ENCODE assay signal across 9 cellular contexts in the genomic region with DNA sequence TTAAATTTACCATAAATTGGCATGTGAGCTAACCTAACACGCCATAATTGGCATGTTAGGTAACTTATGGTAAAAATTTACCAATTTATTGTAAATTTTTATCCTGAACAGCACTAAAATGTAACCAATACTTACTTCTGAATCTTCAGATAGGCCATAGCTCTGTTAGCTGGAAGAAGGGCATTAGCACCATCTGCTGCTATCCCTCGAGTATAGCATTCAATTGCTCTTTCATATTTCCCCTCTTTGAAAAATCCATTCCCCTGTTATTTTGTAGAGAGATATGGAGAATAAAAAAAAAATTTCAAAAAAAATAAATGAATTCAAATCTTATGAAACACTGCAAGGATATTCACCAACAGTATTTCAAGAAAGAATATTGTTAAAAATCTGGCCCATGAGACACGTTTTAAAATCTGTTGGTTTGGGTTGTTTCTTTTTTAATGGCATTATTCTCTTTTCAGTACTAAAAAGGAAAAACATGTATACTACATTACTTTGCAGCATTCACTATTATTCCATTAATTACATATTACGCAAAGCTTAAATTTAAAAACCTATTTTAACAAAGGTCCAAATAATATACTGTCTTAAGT. TPM values are rescaled to one million over a fixed set of nuclear protein-coding genes. Genes with fewer than 3 reads are reported as not detected.
DNase-seq lines count a peak whose midpoint lies in the region; ATAC-seq and TF ChIP-seq lines count a peak whose summit lies in the region.
"Had no signal": no experiment of that assay in that cellular context is flagged by ENCODE, and none has a peak within 500 bp of the region (broad histone marks: within the 10 kb centered on the region; RNA-seq: fewer than 3 reads in every experiment).

No MANE protein-coding gene starts in this region.

- CTCF ChIA-PET in CD4-positive, alpha-beta T cell (lab: Charles Lee): interaction anchor here (0.6 to 1.6 kb wide), 6 partner anchors 9 to 654 kb away, joined by 3 to 7 read pairs (median 3); no protein-coding TSS in a partner anchor

- H3K36me3 ChIP-seq in body of pancreas (replicated peaks in 1 of 2; ENCODE audit: insufficient read depth in 1 of 2, low read depth in 2 of 2): peaks cover 0 to 7% of the 10 kb centered on the region in 2 donors

- TF ChIP-seq POLR2A in body of pancreas (IDR thresholded peaks at IDR 0.05): no peak

- H3K9me3 ChIP-seq in CD4-positive, alpha-beta T cell (ENCODE audit: control insufficient read depth, low read length): no peaks in the 10 kb centered on the region
- H3K9me3 ChIP-seq in body of pancreas: no peaks in the 10 kb centered on the region

- no peaks in the 10 kb centered on the region for H3K27me3 ChIP-seq in CD4-positive, alpha-beta T cell (ENCODE audit: control insufficient read depth, insufficient read depth, low read length)
- H3K27me3 ChIP-seq in body of pancreas: no peaks in the 10 kb centered on the region

- POLR2A ChIA-PET in CD4-positive, alpha-beta T cell (lab: Charles Lee): interaction anchor here (1.1 to 1.6 kb wide), 3 partner anchors 20 to 654 kb away, joined by 3 to 10 read pairs (median 4); no protein-coding TSS in a partner anchor

- no peak overlapping the region for H3K27ac Mint-ChIP-seq in CD4-positive, alpha-beta T cell
- H3K27ac Mint-ChIP-seq: memory B cell had no signal

- H3K4me1 ChIP-seq in body of pancreas: no peaks in the 10 kb centered on the region

- no peak overlapping the region for H3K4me3 Mint-ChIP-seq in CD4-positive, alpha-beta T cell
- H3K4me3 Mint-ChIP-seq: memory B cell had no signal

- DNase-seq in CD4-positive, alpha-beta T cell: peak in 2 of 10 experiments; percentile 1 to 21
- DNase-seq in NCI-H69 (lab: John Stamatoyannopoulos, UW) (peak; percentile 64), body of pancreas (no peak), kidney tubule cell (ENCODE audit: low spot score) (peak; percentile 49), GOT3 (lab: John Stamatoyannopoulos, UW) (no peak)

- peak; percentile 76 for ATAC-seq in CD4-positive, alpha-beta T cell (ENCODE audit: poor library complexity)
- ATAC-seq in GM18909 (IDR thresholded peaks at IDR 0.05; ENCODE audit: poor library complexity, unreplicated experiment) (peak; percentile 54), body of pancreas (no peak), HG03280 (IDR thresholded peaks at IDR 0.05; ENCODE audit: unreplicated experiment) (no peak), GM19467 (IDR thresholded peaks at IDR 0.05; ENCODE audit: unreplicated experiment) (no peak)

- H3K4me1 Mint-ChIP-seq in CD4-positive, alpha-beta T cell (ENCODE audit: low read depth): peaks cover 10% of the 10 kb centered on the region

- TF ChIP-seq CTCF in CD4-positive, alpha-beta T cell (IDR thresholded peaks at IDR 0.05): peak; percentile 58
- peak in 6 of 7 experiments; percentile 35 to 56 (median 44) for TF ChIP-seq CTCF in body of pancreas (IDR thresholded peaks at IDR 0.05)

- intact Hi-C loops in CD4-positive, alpha-beta T cell (cut with DNase I, micrococcal nuclease): loop anchor here (1.0 to 10.0 kb wide), 8 partner anchors 34 to 1534 kb away; no protein-coding TSS in a partner anchor
- intact Hi-C loops in body of pancreas (cut with DNase I): no loop called here

- peaks cover 65% of the 10 kb centered on the region for H3K36me3 Mint-ChIP-seq in CD4-positive, alpha-beta T cell (ENCODE audit: low read depth)

- H3K27me3 Mint-ChIP-seq in CD4-positive, alpha-beta T cell: no peaks in the 10 kb centered on the region
- H3K27me3 Mint-ChIP-seq: memory B cell had no signal

- no peaks in the 10 kb centered on the region for H3K9me3 Mint-ChIP-seq in CD4-positive, alpha-beta T cell
- H3K9me3 Mint-ChIP-seq: memory B cell had no signal

- no peak overlapping the region for H3K4me3 ChIP-seq in body of pancreas

- no peak overlapping the region for H3K27ac ChIP-seq in CD4-positive, alpha-beta T cell (ENCODE audit: low read depth, low read length)
- no peak overlapping the region for H3K27ac ChIP-seq in body of pancreas

- 72 to 76% methylated on average over 4 of the region's 4 CpGs for WGBS in body of pancreas, 2 donors

RNA-seq across cellular contexts. Expression of gene RPAP3, which starts 19.1 kb away (rescaled TPM):
- total RNA-seq in CD4-positive, alpha-beta T cell: 10 to 100 TPM; 24.6 to 26.4 TPM
- 1 to 10 TPM; 6.0 to 6.9 TPM for total RNA-seq in body of pancreas

RNA-seq across cellular contexts. Expression of gene ENDOU, which starts 38.5 kb away (rescaled TPM):
- not detected for total RNA-seq in CD4-positive, alpha-beta T cell
- not detected for total RNA-seq in body of pancreas

Comparison
In these comparisons a context has a peak if more than half of its experiments do, and no peak if none do; other contexts are left out.
1. ATAC-seq: peak in CD4-positive, alpha-beta T cell (single experiment) and GM18909 (single experiment); none in body of pancreas (single experiment), HG03280 (single experiment) and GM19467 (single experiment).
2. DNase-seq: peak in NCI-H69 (single experiment) and kidney tubule cell (single experiment); none in body of pancreas (0 of 4) and GOT3 (single experiment).